8 cellular contexts compared by ENCODE assay signal in the genomic region with DNA sequence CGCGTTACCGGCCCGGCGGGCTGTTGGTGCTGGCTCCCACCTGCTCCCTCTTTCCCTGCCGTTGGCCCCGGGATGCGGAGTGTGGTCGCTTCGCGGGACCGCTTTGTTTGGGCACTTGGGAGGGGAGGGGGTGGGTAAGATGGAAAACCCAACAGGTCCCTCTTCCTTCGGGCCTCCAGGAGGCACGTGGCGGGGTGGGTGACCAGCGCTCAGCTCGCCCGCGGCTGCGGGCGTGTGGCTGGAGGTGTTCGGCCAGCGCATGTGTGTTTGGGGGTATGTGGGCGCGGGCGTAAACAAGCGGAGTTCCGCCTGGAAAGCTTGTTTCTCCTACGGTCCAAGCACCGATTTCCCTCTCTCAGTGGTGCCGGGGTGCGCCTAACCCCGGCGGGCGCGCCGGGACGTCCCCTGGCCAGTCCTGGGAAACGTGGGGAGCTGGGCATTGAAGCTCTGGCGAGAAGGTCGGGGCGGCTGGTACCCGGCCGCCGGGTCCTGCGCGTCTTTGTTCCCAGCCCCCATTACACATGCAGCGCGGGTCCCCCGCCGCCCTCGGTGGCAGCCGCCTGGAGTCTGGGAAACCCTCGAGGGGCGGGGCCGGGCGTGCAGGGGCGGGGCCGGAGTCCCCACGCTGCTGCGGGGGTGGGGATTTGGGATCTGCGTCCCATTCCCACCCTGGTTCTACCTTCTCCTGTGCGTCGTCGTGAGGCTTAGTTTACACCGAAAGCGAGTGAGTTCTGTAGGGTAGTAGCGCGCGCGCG. TPM values are rescaled to one million over a fixed set of nuclear protein-coding genes. Genes with fewer than 3 reads are reported as not detected.
A peak's percentile ranks its signal among the peaks of the same experiment; 100 is the strongest.
DNase-seq lines count a peak whose midpoint lies in the region; ATAC-seq and TF ChIP-seq lines count a peak whose summit lies in the region.

No MANE protein-coding gene starts in this region.

- peaks cover 4% of the 10 kb centered on the region in 2 donors for H3K9me3 Mint-ChIP-seq in activated naive CD4-positive, alpha-beta T cell treated with anti-CD3 and anti-CD28 coated beads, Interleukin-2, amount 50 U/mL, for 72 hours

- ATAC-seq in HG03442 (IDR thresholded peaks at IDR 0.05; ENCODE audit: unreplicated experiment) = peak; percentile 25
- ATAC-seq in activated naive CD4-positive, alpha-beta T cell treated with anti-CD3 and anti-CD28 coated beads, Interleukin-2, amount 50 U/mL, for 72 hours = peak; percentile 42 to 53
- ATAC-seq in GM21447 (IDR thresholded peaks at IDR 0.05; ENCODE audit: unreplicated experiment) = no peak

- H3K27ac Mint-ChIP-seq in activated naive CD4-positive, alpha-beta T cell treated with anti-CD3 and anti-CD28 coated beads, Interleukin-2, amount 50 U/mL, for 72 hours = peak overlapping the region; percentile 74 to 96

- H3K4me1 ChIP-seq in NT2/D1 (ENCODE audit: insufficient read depth, insufficient read length) (peaks cover 22% of the 10 kb centered on the region), neutrophil (ENCODE audit: control insufficient read depth in 1 of 2, insufficient read depth in 1 of 2, low read depth in 1 of 2, low read length in 1 of 2) (peaks cover 24 to 25% of the 10 kb centered on the region in 2 experiments)

- H3K4me3 ChIP-seq in NT2/D1 (ENCODE audit: insufficient read length, low read depth) (peak overlapping the region; percentile 93), neutrophil (ENCODE audit: low read depth in 1 of 2, low read length in 1 of 2) (peak overlapping the region; percentile 59 to 66)

- no peaks in the 10 kb centered on the region for H3K36me3 ChIP-seq in NT2/D1 (ENCODE audit: insufficient read depth, insufficient read length, low read length)
- no peaks in the 10 kb centered on the region for H3K36me3 ChIP-seq in neutrophil

- H3K27me3 ChIP-seq in NT2/D1 (ENCODE audit: insufficient read depth, insufficient read length) (no peaks in the 10 kb centered on the region), neutrophil (peaks cover 80% of the 10 kb centered on the region)

- no peak overlapping the region for H3K27ac ChIP-seq in neutrophil

- no peak for TF ChIP-seq CTCF in neutrophil (IDR thresholded peaks at IDR 0.05)

- H3K9me3 ChIP-seq in NT2/D1 (ENCODE audit: insufficient read depth, low read length) (peaks cover 14% of the 10 kb centered on the region), neutrophil (no peaks in the 10 kb centered on the region)

- peaks cover 0 to 5% of the 10 kb centered on the region in 2 donors for H3K36me3 Mint-ChIP-seq in activated naive CD4-positive, alpha-beta T cell treated with anti-CD3 and anti-CD28 coated beads, Interleukin-2, amount 50 U/mL, for 72 hours

- peak overlapping the region; percentile 97 for H3K9ac ChIP-seq in NT2/D1 (ENCODE audit: insufficient read length, low read depth)

- DNase-seq in NCI-H2081 (lab: John Stamatoyannopoulos, UW) (peak; percentile 66 to 82), NCI-H2081 treated with DMSO at 0.1 percent for 48 hours (lab: John Stamatoyannopoulos, UW) (no peak), NT2/D1 (ENCODE audit: low read depth, low spot score) (peak; percentile 72), glomerular visceral epithelial cell (ENCODE audit: extremely low spot score) (peak; percentile 75)
- DNase-seq in activated naive CD4-positive, alpha-beta T cell treated with anti-CD3 and anti-CD28 coated beads, Interleukin-2, amount 50 U/mL, for 72 hours (ENCODE audit: low spot score in 2 of 2) = peak in 1 of 2 donors; percentile 48

RNA-seq across cellular contexts. Expression of gene ACVR2B, which starts 1.4 kb away (rescaled TPM):
- 1 to 10 TPM; 7.9 to 8.4 TPM for total RNA-seq in activated naive CD4-positive, alpha-beta T cell treated with anti-CD3 and anti-CD28 coated beads, Interleukin-2, amount 50 U/mL, for 72 hours

RNA-seq across cellular contexts. Expression of gene EXOG, which starts 41.1 kb away (rescaled TPM):
- 10 to 100 TPM; 22.0 to 22.8 TPM for total RNA-seq in activated naive CD4-positive, alpha-beta T cell treated with anti-CD3 and anti-CD28 coated beads, Interleukin-2, amount 50 U/mL, for 72 hours
